Comparison of ENCODE assay signal across 1 cellular context in the genomic region with DNA sequence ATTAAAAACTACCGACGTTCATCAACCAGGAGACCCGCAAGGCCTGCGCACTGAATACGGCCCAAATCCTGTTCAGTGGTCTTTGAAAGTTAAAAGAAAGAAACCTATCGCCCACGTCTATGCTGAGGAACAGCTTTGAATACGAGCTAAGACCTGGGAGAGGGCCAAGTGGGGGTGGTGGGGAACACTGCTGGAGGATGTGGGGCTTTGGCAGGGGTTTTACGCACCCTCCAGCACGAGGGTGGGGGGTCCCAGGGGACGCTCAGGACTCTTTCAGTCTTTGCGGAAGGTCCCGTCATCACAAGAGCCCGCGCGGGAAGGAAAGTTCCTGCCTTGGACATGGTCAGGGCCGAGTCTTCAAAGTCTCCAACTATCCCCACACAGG.
TF ChIP-seq lines count a peak whose summit lies in the region.

No MANE protein-coding gene starts in this region.

TF ChIP-seq in SK-N-SH, 30 proteins besides CTCF, POLR2A, EP300 and RAD21 (continued from another document):
- TF ChIP-seq, protein P1, sequence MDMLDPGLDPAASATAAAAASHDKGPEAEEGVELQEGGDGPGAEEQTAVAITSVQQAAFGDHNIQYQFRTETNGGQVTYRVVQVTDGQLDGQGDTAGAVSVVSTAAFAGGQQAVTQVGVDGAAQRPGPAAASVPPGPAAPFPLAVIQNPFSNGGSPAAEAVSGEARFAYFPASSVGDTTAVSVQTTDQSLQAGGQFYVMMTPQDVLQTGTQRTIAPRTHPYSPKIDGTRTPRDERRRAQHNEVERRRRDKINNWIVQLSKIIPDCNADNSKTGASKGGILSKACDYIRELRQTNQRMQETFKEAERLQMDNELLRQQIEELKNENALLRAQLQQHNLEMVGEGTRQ (IDR thresholded peaks at IDR 0.05; ENCODE audit: borderline replicate concordance, low read depth, low read length), result no peak
- TF ChIP-seq, protein P2, sequence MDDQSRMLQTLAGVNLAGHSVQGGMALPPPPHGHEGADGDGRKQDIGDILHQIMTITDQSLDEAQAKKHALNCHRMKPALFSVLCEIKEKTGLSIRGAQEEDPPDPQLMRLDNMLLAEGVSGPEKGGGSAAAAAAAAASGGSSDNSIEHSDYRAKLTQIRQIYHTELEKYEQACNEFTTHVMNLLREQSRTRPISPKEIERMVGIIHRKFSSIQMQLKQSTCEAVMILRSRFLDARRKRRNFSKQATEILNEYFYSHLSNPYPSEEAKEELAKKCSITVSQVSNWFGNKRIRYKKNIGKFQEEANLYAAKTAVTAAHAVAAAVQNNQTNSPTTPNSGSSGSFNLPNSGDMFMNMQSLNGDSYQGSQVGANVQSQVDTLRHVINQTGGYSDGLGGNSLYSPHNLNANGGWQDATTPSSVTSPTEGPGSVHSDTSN (IDR thresholded peaks at IDR 0.05), result no peak
- no peak for TF ChIP-seq RXRA (IDR thresholded peaks at IDR 0.05; ENCODE audit: borderline replicate concordance, low read depth)
